22 cellular contexts compared by ENCODE assay signal in the genomic region with DNA sequence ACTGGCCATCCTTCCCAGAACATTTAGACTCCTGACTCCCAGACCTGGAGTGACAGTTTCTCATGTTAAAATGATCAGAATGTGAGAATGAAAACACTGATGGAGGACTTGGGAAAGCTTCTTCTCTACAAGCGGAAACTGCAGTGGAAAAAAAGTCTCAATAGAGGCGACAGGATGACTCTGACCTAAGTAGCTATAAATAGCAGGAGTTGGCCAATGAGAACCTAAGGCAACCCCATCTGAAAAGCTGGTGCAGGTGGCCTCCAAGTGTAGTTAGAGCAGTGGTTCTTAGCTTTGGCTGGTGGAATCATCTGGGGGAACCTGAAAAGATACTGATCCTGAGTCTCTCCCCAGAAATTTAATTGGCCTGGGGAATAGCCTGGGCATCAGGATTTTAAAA. TPM values are rescaled to one million over a fixed set of nuclear protein-coding genes. Genes with fewer than 3 reads are reported as not detected.
DNase-seq lines count a peak whose midpoint lies in the region; ATAC-seq and TF ChIP-seq lines count a peak whose summit lies in the region.
"Had no signal": no experiment of that assay in that cellular context is flagged by ENCODE, and none has a peak within 500 bp of the region (broad histone marks: within the 10 kb centered on the region; RNA-seq: fewer than 3 reads in every experiment).

No MANE protein-coding gene starts in this region.

- no peaks in the 10 kb centered on the region for H3K27me3 Mint-ChIP-seq in memory B cell
- H3K27me3 Mint-ChIP-seq: naive B cell had no signal

- peaks cover 22% of the 10 kb centered on the region for H3K36me3 Mint-ChIP-seq in memory B cell

- H3K27ac ChIP-seq in OCI-LY1 (ENCODE audit: low read depth, low read length, poor library complexity, severe bottlenecking) = peak overlapping the region; percentile 93
- H3K27ac ChIP-seq: parathyroid adenoma, SK-N-MC, uterus had no signal

- peak overlapping the region; percentile 67 for H3K27ac Mint-ChIP-seq in memory B cell
- H3K27ac Mint-ChIP-seq: H9 had no signal

- H2AFZ ChIP-seq in OCI-LY1 (ENCODE audit: low read length) = no peak overlapping the region
- H2AFZ ChIP-seq: parathyroid adenoma had no signal

- peak overlapping the region; percentile 29 for H3K4me2 ChIP-seq in OCI-LY1 (ENCODE audit: low read length)

- peaks cover 29% of the 10 kb centered on the region for H3K4me1 ChIP-seq in OCI-LY1 (ENCODE audit: insufficient read depth, low read length, severe bottlenecking)
- H3K4me1 ChIP-seq: parathyroid adenoma, uterus had no signal

- H3K9me3 Mint-ChIP-seq in memory B cell = no peaks in the 10 kb centered on the region
- H3K9me3 Mint-ChIP-seq: CD14-positive monocyte, H9, naive B cell had no signal

- no peaks in the 10 kb centered on the region for H4K20me1 ChIP-seq in OCI-LY1 (ENCODE audit: insufficient read depth, low read length)

- TF ChIP-seq CTCF in OCI-LY1 (IDR thresholded peaks at IDR 0.05; ENCODE audit: low read length) = no peak

- intact Hi-C loops in posterior cingulate gyrus (cut with DNase I) = no loop called here

- H3K9me3 ChIP-seq in OCI-LY1 (ENCODE audit: low read length) = no peaks in the 10 kb centered on the region
- H3K9me3 ChIP-seq: uterus had no signal

- H3K36me3 ChIP-seq in OCI-LY1 (ENCODE audit: insufficient read depth, low read length) (peaks cover 65% of the 10 kb centered on the region), H7 (replicated peaks; ENCODE audit: control insufficient read depth, insufficient read depth, low read length) (peaks cover 29% of the 10 kb centered on the region)
- H3K36me3 ChIP-seq: uterus had no signal

- ATAC-seq in activated CD4-positive, CD25-positive, alpha-beta regulatory T cell treated with anti-CD3 and anti-CD28 coated beads, Interleukin-2, amount 50 U/mL, for 24 hours = peak; percentile 41 to 45
- no peak for ATAC-seq in memory B cell (ENCODE audit: low read depth)

- H3K4me3 ChIP-seq in OCI-LY1 (ENCODE audit: low read depth, low read length, poor library complexity, severe bottlenecking) = no peak overlapping the region
- H3K4me3 ChIP-seq in H7 (ENCODE audit: insufficient read depth, low read depth, low read length) = no peak overlapping the region
- H3K4me3 ChIP-seq: SK-N-MC, uterus had no signal

- H3K9me2 ChIP-seq in OCI-LY1 (ENCODE audit: low read depth, low read length) = no peaks in the 10 kb centered on the region

- H3K27me3 ChIP-seq in OCI-LY1 (ENCODE audit: insufficient read depth, low read length) (no peaks in the 10 kb centered on the region), H7 (ENCODE audit: control insufficient read depth, insufficient read depth, low read length) (no peaks in the 10 kb centered on the region)
- H3K27me3 ChIP-seq: uterus had no signal

- no peak for DNase-seq in activated CD4-positive, CD25-positive, alpha-beta regulatory T cell treated with anti-CD3 and anti-CD28 coated beads, Interleukin-2, amount 50 U/mL, for 72 hours
- peak; percentile 72 for DNase-seq in cerebellar cortex (ENCODE audit: low spot score)
- no peak for DNase-seq in memory B cell (ENCODE audit: low spot score in 2 of 2)
- no peak for DNase-seq in posterior cingulate gyrus
- DNase-seq in H7 = no peak
- DNase-seq in KG1 (lab: John Stamatoyannopoulos, UW) = no peak
- DNase-seq: activated gamma-delta T cell treated with Interleukin-2 at 50 U/mL for 16 hours; H9; naive B cell; NCI-H187 treated with DMSO at 0.1 percent for 48 hours; NCI-H446 treated with DMSO at 0.1 percent for 48 hours; OCI-M1; small intestine; stimulated activated naive CD4-positive, alpha-beta T cell treated with Interleukin-2 at 50 U/mL for 16 hours; uterus had no signal

- H3F3A ChIP-seq in OCI-LY1 (ENCODE audit: insufficient read depth, low read length) = no peaks in the 10 kb centered on the region; the same call in 1 of the 2 replicates

- no peaks in the 10 kb centered on the region for H3K79me2 ChIP-seq in OCI-LY1 (ENCODE audit: insufficient read depth, low read length)
- H3K79me2 ChIP-seq: parathyroid adenoma had no signal

- no peak overlapping the region for H3K4me3 Mint-ChIP-seq in memory B cell
- H3K4me3 Mint-ChIP-seq: CD14-positive monocyte, H9, naive B cell had no signal

- no peaks in the 10 kb centered on the region for H3K4me1 Mint-ChIP-seq in memory B cell
- H3K4me1 Mint-ChIP-seq: CD14-positive monocyte, naive B cell had no signal

- H3K9ac ChIP-seq in OCI-LY1 (ENCODE audit: low read length) = peak overlapping the region; percentile 57
- H3K9ac ChIP-seq: parathyroid adenoma had no signal

RNA-seq across cellular contexts. Expression of gene EXOSC10, which starts 44.2 kb away (rescaled TPM):
- 124 and 141 TPM in 2 replicates for total RNA-seq in H7 (2014; rRNA removed; shearing (Covaris generic))

RNA-seq across cellular contexts. Expression of gene ANGPTL7, which starts 45.2 kb away (rescaled TPM):
- not detected in 2 replicates for total RNA-seq in H7 (2014; rRNA removed; shearing (Covaris generic))
- total RNA-seq: A673, H9, liver had no signal
